In genomic region chr11:92225206-92225562, GRCh38 we compare ENCODE assay signal across 9 cellular contexts. TPM values are rescaled to one million over a fixed set of nuclear protein-coding genes. Genes with fewer than 3 reads are reported as not detected.
DNase-seq lines count a peak whose midpoint lies in the region; ATAC-seq and TF ChIP-seq lines count a peak whose summit lies in the region.
"Had no signal": no experiment of that assay in that cellular context is flagged by ENCODE, and none has a peak within 500 bp of the region (broad histone marks: within the 10 kb centered on the region; RNA-seq: fewer than 3 reads in every experiment).

No MANE protein-coding gene starts in this region.

- H3K27ac ChIP-seq in SJCRH30 = peak overlapping the region; percentile 72
- no peak overlapping the region for H3K27ac ChIP-seq in heart left ventricle

- WGBS in heart left ventricle, 4 donors = 0 to 4% (median 1%) methylated on average over 10 to 26 of the region's 26 CpGs

- DNase-seq in Calu3 (no peak), SJCRH30 (peak; percentile 45 to 57), heart left ventricle (no peak), posterior vena cava (ENCODE audit: low spot score) (peak; percentile 73)

- H3K27ac Mint-ChIP-seq in Calu3 (ENCODE audit: unreplicated experiment) = no peak overlapping the region

- no peaks in the 10 kb centered on the region for H3K9me3 Mint-ChIP-seq in Calu3 (ENCODE audit: low read depth, unreplicated experiment)

- H3K9me3 ChIP-seq in SJCRH30 (replicated peaks) (no peaks in the 10 kb centered on the region), heart left ventricle (no peaks in the 10 kb centered on the region)

- intact Hi-C loops in Calu3 (cut with micrococcal nuclease; ENCODE audit: unreplicated experiment) (no loop called here), heart left ventricle (cut with DNase I) (no loop called here), posterior vena cava (cut with DNase I) (loop anchor here (5.0 to 10.0 kb wide), 2 partner anchors 110 to 1142 kb away; no protein-coding TSS in a partner anchor)

- peaks cover 24% of the 10 kb centered on the region for H3K36me3 Mint-ChIP-seq in Calu3 (ENCODE audit: insufficient read depth, unreplicated experiment)

- ATAC-seq in heart left ventricle (peak in 2 of 4 donors; percentile 31 to 32), HG02970 (IDR thresholded peaks at IDR 0.05; ENCODE audit: low FRiP score, unreplicated experiment) (no peak), HG02623 (IDR thresholded peaks at IDR 0.05; ENCODE audit: unreplicated experiment) (no peak), HG03439 (IDR thresholded peaks at IDR 0.05; ENCODE audit: unreplicated experiment) (no peak), HG03025 (IDR thresholded peaks at IDR 0.05; ENCODE audit: low FRiP score, unreplicated experiment) (no peak)

- CTCF ChIA-PET in Calu3 (lab: Charles Lee) = no interaction called here

- BruUV-seq in Calu3 (replicated peaks; lab: Mats Ljungman, UMichigan) = no TSS peak

- H3K36me3 ChIP-seq in SJCRH30 (no peaks in the 10 kb centered on the region), heart left ventricle (no peaks in the 10 kb centered on the region)

- peaks cover 32% of the 10 kb centered on the region for H3K27me3 Mint-ChIP-seq in Calu3 (ENCODE audit: unreplicated experiment)

- no peak for TF ChIP-seq CTCF in Calu3 (IDR thresholded peaks at IDR 0.05; ENCODE audit: unreplicated experiment)
- TF ChIP-seq CTCF in heart left ventricle (IDR thresholded peaks at IDR 0.05) = no peak

- H3K4me3 Mint-ChIP-seq in Calu3 (ENCODE audit: low read depth, unreplicated experiment) = peak overlapping the region; percentile 79

- H3K4me3 ChIP-seq in SJCRH30 = peak overlapping the region; percentile 68
- peak overlapping the region in 11 of 12 donors; percentile 24 to 58 (median 45) for H3K4me3 ChIP-seq in heart left ventricle

- peaks cover 10% of the 10 kb centered on the region for H3K4me1 ChIP-seq in SJCRH30
- peaks cover 0 to 33% (median 7%) of the 10 kb centered on the region in 12 donors for H3K4me1 ChIP-seq in heart left ventricle

- TF ChIP-seq POLR2A in heart left ventricle (IDR thresholded peaks at IDR 0.05) = no peak

- H3K4me1 Mint-ChIP-seq in Calu3 (ENCODE audit: low read depth, unreplicated experiment) = no peaks in the 10 kb centered on the region

- H3K27me3 ChIP-seq in SJCRH30 (no peaks in the 10 kb centered on the region), heart left ventricle (peaks cover 14 to 86% (median 67%) of the 10 kb centered on the region in 9 donors)

RNA-seq across cellular contexts. Expression of gene FAT3, which starts 0.6 kb away (rescaled TPM):
- total RNA-seq in Calu3 (2022) (0.22 and 0.68 TPM in 2 replicates), heart left ventricle (1 to 10 TPM in 3 of 9 donors, under 1 TPM in 5, not detected in 1; 0.05 to 2.2 (median 0.25) TPM), posterior vena cava (10 to 100 TPM; 38.6 to 40.5 TPM)
- 20.1 and 23.1 TPM in 2 replicates for total RNA-seq in SJCRH30 (2014; rRNA removed; shearing (Covaris generic))
- polyA plus RNA-seq in heart left ventricle = under 1 TPM; under 0.01 to 0.04 TPM
- total RNA-seq: G401 had no signal

Comparison
In these comparisons a context has a peak if more than half of its experiments do, and no peak if none do; other contexts are left out.
1. DNase-seq: peak in SJCRH30 (2 of 2) and posterior vena cava (single experiment); none in Calu3 (single experiment) and heart left ventricle (0 of 5).
2. intact Hi-C loops: an anchor here in posterior vena cava (5.0 to 10.0 kb wide); none called in Calu3 and heart left ventricle.